In genomic region chr3:46131884-46132478, GRCh38 we compare ENCODE assay signal across 25 cellular contexts.
"Had no signal": no experiment of that assay in that cellular context is flagged by ENCODE, and none has a peak within 500 bp of the region (broad histone marks: within the 10 kb centered on the region; RNA-seq: fewer than 3 reads in every experiment).

No MANE protein-coding gene starts in this region.

- H3K36me3 Mint-ChIP-seq: immature natural killer cell; memory B cell; natural killer cell treated with Interleukin-12 subunit alpha and Interleukin-12 subunit beta and Interleukin-15 and Interleukin-18, amount 100 ng/mL, for 72 hours; stimulated activated memory B cell treated with anti-CD40 and anti-IgM and Interleukin-4, amounts not matched to agents 10 μg/mL and 1 μg/mL and 100 μg/mL, for 72 hours had no signal

- FAIRE-seq: colon, endothelial cell of umbilical vein, frontal cortex had no signal

- H3K4me1 ChIP-seq: prostate gland, right atrium auricular region, sigmoid colon, testis had no signal

- H3K4me3 Mint-ChIP-seq: immature natural killer cell; memory B cell; natural killer cell treated with Interleukin-12 subunit alpha and Interleukin-12 subunit beta and Interleukin-15 and Interleukin-18, amount 100 ng/mL, for 72 hours; neural crest cell; stimulated activated memory B cell treated with anti-CD40 and anti-IgM and Interleukin-4, amounts not matched to agents 10 μg/mL and 1 μg/mL and 100 μg/mL, for 72 hours had no signal

- H3K9me3 ChIP-seq: prostate gland, right atrium auricular region, sigmoid colon, testis, tibial nerve had no signal

- DNase-seq: caudate nucleus; dermis blood vessel endothelial cell; effector memory CD4-positive, alpha-beta T cell; hypothalamus; immature natural killer cell; islet precursor cell; kidney glomerular epithelial cell; left colon; left ventricle myocardium superior; nucleus accumbens; sigmoid colon; stimulated activated CD4-positive, alpha-beta T cell treated with anti-CD3 and anti-CD28 coated beads, Interleukin-4, amount 100 ng/mL, for 4 hours; stimulated activated naive CD8-positive, alpha-beta T cell treated with anti-CD3 and anti-CD28 coated beads, Interleukin-15, Interleukin-2, amounts not matched to agents 100 U/mL and 50 U/mL, for 24 hours; testis had no signal

- ATAC-seq: left colon; natural killer cell treated with Interleukin-12 subunit alpha and Interleukin-12 subunit beta and Interleukin-15 and Interleukin-18, amount 100 ng/mL, for 72 hours; stimulated activated memory B cell treated with anti-CD40 and anti-IgM and Interleukin-4, amounts not matched to agents 10 μg/mL and 1 μg/mL and 100 μg/mL, for 72 hours; stimulated activated naive CD8-positive, alpha-beta T cell treated with anti-CD3 and anti-CD28 coated beads, Interleukin-15, Interleukin-2, amounts not matched to agents 100 U/mL and 50 U/mL, for 24 hours had no signal

- H3K36me3 ChIP-seq: prostate gland, right atrium auricular region, sigmoid colon, tibial nerve had no signal

- H3K4me1 Mint-ChIP-seq: neural crest cell had no signal

- H3K27ac ChIP-seq: prostate gland, right atrium auricular region, testis, tibial nerve had no signal

- H3K27me3 Mint-ChIP-seq: memory B cell; natural killer cell treated with Interleukin-12 subunit alpha and Interleukin-12 subunit beta and Interleukin-15 and Interleukin-18, amount 100 ng/mL, for 72 hours; stimulated activated memory B cell treated with anti-CD40 and anti-IgM and Interleukin-4, amounts not matched to agents 10 μg/mL and 1 μg/mL and 100 μg/mL, for 72 hours had no signal

- H3K27ac Mint-ChIP-seq: immature natural killer cell; memory B cell; stimulated activated memory B cell treated with anti-CD40 and anti-IgM and Interleukin-4, amounts not matched to agents 10 μg/mL and 1 μg/mL and 100 μg/mL, for 72 hours had no signal

- H3K4me3 ChIP-seq: lung, prostate gland, right atrium auricular region, sigmoid colon, testis, tibial nerve had no signal

- H3K27me3 ChIP-seq: right atrium auricular region, sigmoid colon, testis, tibial nerve had no signal
